ENCODE assay signal across 5 cellular contexts in the genomic region with DNA sequence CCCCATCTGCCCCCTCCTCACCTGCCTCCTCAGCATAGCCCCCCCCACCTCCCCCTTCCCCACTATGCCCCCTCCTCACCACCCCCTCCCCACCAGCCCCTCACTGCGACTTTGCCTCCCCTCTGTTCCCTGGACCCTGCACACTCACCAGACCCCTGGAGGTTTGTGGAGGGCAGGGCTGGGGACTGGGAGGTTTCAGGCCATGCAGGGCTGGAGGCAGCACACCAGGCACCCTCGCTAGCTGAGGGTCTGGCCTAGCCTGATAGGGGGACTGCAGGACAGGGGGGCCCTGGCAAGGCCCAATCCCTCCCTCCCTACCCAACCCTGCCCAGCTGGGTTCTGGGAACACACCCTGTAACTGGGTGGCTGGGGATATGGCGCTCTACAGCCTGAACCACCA. TPM values are rescaled to one million over a fixed set of nuclear protein-coding genes. Genes with fewer than 3 reads are reported as not detected.
"Had no signal": no experiment of that assay in that cellular context is flagged by ENCODE, and none has a peak within 500 bp of the region (broad histone marks: within the 10 kb centered on the region; RNA-seq: fewer than 3 reads in every experiment).

No MANE protein-coding gene starts in this region.

- H3K27ac ChIP-seq: brain microvascular endothelial cell, KMS-11, WERI-Rb-1 had no signal

- FAIRE-seq: RCC 7860 had no signal

- H3K27me3 ChIP-seq: brain microvascular endothelial cell had no signal

- H3K9ac ChIP-seq: KMS-11 had no signal

- H3K4me2 ChIP-seq: KMS-11 had no signal

- H3K36me3 ChIP-seq: brain microvascular endothelial cell had no signal

RNA-seq across cellular contexts. Expression of gene FGFR3, which starts 43.7 kb away (rescaled TPM):
- total RNA-seq: activated naive CD8-positive, alpha-beta T cell treated with anti-CD3 and anti-CD28 coated beads for 36 hours had no signal
